Comparison of ENCODE assay signal across 1 cellular context in the genomic region with DNA sequence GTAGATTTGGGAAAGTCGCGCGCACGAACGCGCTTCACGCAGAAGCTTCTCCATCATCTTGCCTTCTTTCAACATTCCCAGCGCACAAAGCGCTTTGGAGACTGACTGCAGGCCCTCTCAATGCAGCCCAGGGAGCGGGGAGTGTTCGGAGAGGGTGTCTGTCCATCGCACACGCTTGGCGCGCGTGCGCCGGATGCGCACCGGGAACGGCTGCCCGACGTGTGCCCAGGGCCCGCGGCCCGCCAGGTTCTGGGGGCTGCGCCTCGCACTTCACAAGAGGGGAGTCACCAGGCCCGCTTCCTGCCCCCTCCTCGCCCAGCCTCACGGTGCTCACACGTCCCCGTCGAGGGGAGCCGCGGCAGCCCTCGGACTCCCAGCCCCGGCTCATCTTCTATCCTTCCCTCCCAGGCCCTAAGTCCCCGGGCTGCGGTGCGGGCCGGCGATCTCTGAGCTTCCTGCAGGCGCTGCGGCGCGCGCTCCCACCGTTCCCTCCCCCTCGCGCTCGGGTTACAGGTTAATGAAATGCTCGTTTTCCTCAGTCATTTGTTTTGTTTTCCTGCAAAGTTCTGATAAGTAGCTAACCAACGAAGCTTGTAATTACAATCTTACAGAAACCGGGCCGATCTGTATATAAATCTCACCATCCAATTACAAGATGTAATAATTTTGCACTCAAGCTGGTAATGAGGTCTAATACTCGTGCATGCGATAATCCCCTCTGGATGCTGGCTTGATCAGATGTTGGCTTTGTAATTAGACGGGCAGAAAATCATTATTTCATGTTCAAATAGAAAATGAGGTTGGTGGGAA.
TF ChIP-seq lines count a peak whose summit lies in the region.

No MANE protein-coding gene starts in this region.

TF ChIP-seq in HepG2, 621 proteins besides CTCF, POLR2A, EP300 and RAD21:
- TF ChIP-seq DNMT1 (CRISPR knock-in tag; IDR thresholded peaks at IDR 0.05) = no peak
- TF ChIP-seq ZNF460 (CRISPR knock-in tag; IDR thresholded peaks at IDR 0.05; ENCODE audit: borderline replicate concordance) = no peak
- TF ChIP-seq ZNF605 (CRISPR knock-in tag; IDR thresholded peaks at IDR 0.05) = no peak
- no peak for TF ChIP-seq EZH2 (conservative IDR thresholded peaks at IDR 0.05; ENCODE audit: low read depth, low read length)
- no peak for TF ChIP-seq KDM6A (CRISPR knock-in tag; IDR thresholded peaks at IDR 0.05; ENCODE audit: low read depth)
- no peak for TF ChIP-seq AHR (CRISPR knock-in tag; IDR thresholded peaks at IDR 0.05)
- no peak for TF ChIP-seq KMT2B (CRISPR knock-in tag; IDR thresholded peaks at IDR 0.05)
- TF ChIP-seq GATAD1 (CRISPR knock-in tag; IDR thresholded peaks at IDR 0.05) = no peak
- TF ChIP-seq MZF1 (CRISPR knock-in tag; IDR thresholded peaks at IDR 0.05; ENCODE audit: borderline replicate concordance) = no peak
- no peak for TF ChIP-seq ZNF543 (CRISPR knock-in tag; IDR thresholded peaks at IDR 0.05)
- TF ChIP-seq, protein P1, sequence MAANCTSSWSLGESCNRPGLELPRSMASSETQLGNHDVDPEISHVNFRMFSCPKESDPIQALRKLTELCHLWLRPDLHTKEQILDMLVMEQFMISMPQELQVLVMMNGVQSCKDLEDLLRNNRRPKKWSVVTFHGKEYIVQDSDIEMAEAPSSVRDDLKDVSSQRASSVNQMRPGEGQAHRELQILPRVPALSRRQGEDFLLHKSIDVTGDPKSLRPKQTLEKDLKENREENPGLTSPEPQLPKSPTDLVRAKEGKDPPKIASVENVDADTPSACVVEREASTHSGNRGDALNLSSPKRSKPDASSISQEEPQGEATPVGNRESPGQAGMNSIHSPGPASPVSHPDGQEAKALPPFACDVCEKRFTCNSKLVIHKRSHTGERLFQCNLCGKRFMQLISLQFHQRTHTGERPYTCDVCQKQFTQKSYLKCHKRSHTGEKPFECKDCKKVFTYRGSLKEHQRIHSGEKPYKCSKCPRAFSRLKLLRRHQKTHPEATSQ (CRISPR knock-in tag; IDR thresholded peaks at IDR 0.05; ENCODE audit: borderline replicate concordance) = no peak
- no peak for TF ChIP-seq CHD4 (IDR thresholded peaks at IDR 0.05; ENCODE audit: borderline replicate concordance, low read length)
- TF ChIP-seq, protein P2, sequence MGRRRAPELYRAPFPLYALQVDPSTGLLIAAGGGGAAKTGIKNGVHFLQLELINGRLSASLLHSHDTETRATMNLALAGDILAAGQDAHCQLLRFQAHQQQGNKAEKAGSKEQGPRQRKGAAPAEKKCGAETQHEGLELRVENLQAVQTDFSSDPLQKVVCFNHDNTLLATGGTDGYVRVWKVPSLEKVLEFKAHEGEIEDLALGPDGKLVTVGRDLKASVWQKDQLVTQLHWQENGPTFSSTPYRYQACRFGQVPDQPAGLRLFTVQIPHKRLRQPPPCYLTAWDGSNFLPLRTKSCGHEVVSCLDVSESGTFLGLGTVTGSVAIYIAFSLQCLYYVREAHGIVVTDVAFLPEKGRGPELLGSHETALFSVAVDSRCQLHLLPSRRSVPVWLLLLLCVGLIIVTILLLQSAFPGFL (CRISPR knock-in tag; IDR thresholded peaks at IDR 0.05) = no peak
- no peak for TF ChIP-seq DR1 (CRISPR knock-in tag; IDR thresholded peaks at IDR 0.05)
- TF ChIP-seq PHF20 (CRISPR knock-in tag; IDR thresholded peaks at IDR 0.05) = no peak
- TF ChIP-seq DPF2 (CRISPR knock-in tag; IDR thresholded peaks at IDR 0.05; ENCODE audit: borderline replicate concordance, low read depth) = no peak
- TF ChIP-seq, protein P3, sequence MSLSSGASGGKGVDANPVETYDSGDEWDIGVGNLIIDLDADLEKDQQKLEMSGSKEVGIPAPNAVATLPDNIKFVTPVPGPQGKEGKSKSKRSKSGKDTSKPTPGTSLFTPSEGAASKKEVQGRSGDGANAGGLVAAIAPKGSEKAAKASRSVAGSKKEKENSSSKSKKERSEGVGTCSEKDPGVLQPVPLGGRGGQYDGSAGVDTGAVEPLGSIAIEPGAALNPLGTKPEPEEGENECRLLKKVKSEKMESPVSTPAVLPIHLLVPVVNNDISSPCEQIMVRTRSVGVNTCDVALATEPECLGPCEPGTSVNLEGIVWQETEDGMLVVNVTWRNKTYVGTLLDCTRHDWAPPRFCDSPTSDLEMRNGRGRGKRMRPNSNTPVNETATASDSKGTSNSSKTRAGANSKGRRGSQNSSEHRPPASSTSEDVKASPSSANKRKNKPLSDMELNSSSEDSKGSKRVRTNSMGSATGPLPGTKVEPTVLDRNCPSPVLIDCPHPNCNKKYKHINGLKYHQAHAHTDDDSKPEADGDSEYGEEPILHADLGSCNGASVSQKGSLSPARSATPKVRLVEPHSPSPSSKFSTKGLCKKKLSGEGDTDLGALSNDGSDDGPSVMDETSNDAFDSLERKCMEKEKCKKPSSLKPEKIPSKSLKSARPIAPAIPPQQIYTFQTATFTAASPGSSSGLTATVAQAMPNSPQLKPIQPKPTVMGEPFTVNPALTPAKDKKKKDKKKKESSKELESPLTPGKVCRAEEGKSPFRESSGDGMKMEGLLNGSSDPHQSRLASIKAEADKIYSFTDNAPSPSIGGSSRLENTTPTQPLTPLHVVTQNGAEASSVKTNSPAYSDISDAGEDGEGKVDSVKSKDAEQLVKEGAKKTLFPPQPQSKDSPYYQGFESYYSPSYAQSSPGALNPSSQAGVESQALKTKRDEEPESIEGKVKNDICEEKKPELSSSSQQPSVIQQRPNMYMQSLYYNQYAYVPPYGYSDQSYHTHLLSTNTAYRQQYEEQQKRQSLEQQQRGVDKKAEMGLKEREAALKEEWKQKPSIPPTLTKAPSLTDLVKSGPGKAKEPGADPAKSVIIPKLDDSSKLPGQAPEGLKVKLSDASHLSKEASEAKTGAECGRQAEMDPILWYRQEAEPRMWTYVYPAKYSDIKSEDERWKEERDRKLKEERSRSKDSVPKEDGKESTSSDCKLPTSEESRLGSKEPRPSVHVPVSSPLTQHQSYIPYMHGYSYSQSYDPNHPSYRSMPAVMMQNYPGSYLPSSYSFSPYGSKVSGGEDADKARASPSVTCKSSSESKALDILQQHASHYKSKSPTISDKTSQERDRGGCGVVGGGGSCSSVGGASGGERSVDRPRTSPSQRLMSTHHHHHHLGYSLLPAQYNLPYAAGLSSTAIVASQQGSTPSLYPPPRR (CRISPR knock-in tag; IDR thresholded peaks at IDR 0.05; ENCODE audit: borderline replicate concordance) = no peak
- TF ChIP-seq, protein P4, sequence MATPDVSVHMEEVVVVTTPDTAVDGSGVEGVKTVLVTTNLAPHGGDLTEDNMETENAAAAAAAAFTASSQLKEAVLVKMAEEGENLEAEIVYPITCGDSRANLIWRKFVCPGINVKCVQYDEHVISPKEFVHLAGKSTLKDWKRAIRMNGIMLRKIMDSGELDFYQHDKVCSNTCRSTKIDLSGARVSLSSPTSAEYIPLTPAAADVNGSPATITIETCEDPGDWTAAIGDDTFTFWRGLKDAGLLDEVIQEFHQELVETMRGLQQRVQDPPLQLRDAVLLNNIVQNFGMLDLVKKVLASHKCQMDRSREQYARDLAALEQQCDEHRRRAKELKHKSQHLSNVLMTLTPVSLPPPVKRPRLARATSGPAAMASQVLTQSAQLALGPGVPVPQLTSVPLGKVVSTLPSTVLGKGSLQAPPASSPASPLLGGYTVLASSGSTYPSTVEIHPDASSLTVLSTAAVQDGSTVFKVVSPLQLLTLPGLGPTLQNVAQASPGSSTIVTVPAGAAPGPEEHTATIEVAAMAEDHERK (CRISPR knock-in tag; IDR thresholded peaks at IDR 0.05; ENCODE audit: low read depth) = no peak
- TF ChIP-seq, protein P5, sequence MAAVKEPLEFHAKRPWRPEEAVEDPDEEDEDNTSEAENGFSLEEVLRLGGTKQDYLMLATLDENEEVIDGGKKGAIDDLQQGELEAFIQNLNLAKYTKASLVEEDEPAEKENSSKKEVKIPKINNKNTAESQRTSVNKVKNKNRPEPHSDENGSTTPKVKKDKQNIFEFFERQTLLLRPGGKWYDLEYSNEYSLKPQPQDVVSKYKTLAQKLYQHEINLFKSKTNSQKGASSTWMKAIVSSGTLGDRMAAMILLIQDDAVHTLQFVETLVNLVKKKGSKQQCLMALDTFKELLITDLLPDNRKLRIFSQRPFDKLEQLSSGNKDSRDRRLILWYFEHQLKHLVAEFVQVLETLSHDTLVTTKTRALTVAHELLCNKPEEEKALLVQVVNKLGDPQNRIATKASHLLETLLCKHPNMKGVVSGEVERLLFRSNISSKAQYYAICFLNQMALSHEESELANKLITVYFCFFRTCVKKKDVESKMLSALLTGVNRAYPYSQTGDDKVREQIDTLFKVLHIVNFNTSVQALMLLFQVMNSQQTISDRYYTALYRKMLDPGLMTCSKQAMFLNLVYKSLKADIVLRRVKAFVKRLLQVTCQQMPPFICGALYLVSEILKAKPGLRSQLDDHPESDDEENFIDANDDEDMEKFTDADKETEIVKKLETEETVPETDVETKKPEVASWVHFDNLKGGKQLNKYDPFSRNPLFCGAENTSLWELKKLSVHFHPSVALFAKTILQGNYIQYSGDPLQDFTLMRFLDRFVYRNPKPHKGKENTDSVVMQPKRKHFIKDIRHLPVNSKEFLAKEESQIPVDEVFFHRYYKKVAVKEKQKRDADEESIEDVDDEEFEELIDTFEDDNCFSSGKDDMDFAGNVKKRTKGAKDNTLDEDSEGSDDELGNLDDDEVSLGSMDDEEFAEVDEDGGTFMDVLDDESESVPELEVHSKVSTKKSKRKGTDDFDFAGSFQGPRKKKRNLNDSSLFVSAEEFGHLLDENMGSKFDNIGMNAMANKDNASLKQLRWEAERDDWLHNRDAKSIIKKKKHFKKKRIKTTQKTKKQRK (IDR thresholded peaks at IDR 0.05; ENCODE audit: low read length) = no peak
